ENCODE assay signal across 8 cellular contexts in genomic region chr1:16613185-16614147, GRCh38. TPM values are rescaled to one million over a fixed set of nuclear protein-coding genes. Genes with fewer than 3 reads are reported as not detected.
DNase-seq lines count a peak whose midpoint lies in the region; ATAC-seq, FAIRE-seq and TF ChIP-seq lines count a peak whose summit lies in the region.

Gene NBPF1, minus strand, starts transcription at chr1:16613564.

- H3K36me3 ChIP-seq in heart right ventricle, result peaks cover 0 to 19% (median 5%) of the 10 kb centered on the region in 9 donors
- peaks cover 0 to 12% (median 0%) of the 10 kb centered on the region in 3 donors for H3K36me3 ChIP-seq in tibial nerve

- ATAC-seq in HG02840 (IDR thresholded peaks at IDR 0.05; ENCODE audit: low FRiP score, unreplicated experiment) (peak; percentile 67), heart right ventricle (peak; percentile 98 to 99 (median 99))

- H3K4me1 ChIP-seq in heart right ventricle (peaks cover 6 to 26% (median 20%) of the 10 kb centered on the region in 9 donors), tibial nerve (peaks cover 0 to 26% (median 16%) of the 10 kb centered on the region in 4 donors)

- TF ChIP-seq POLR2A in GM12891 (IDR thresholded peaks at IDR 0.05; ENCODE audit: low read depth, low read length) (no peak), tibial nerve (IDR thresholded peaks at IDR 0.05) (peak; percentile 76 to 92)

- H3K27me3 ChIP-seq in heart right ventricle (peaks cover 0 to 33% (median 0%) of the 10 kb centered on the region in 7 donors), tibial nerve (no peaks in the 10 kb centered on the region)

- 0% methylated on average over 82 of the region's 82 CpGs for WGBS in heart right ventricle, 2 donors
- 0 to 1% methylated on average over 82 of the region's 82 CpGs for WGBS in tibial nerve, 2 donors

- peak; percentile 82 to 94 for TF ChIP-seq EP300 in tibial nerve (IDR thresholded peaks at IDR 0.05)

- peak; percentile 67 for FAIRE-seq in GM12891 (lab: Jason Lieb, UNC)

- peak in 4 of 9 donors; percentile 4 to 20 (median 10) for TF ChIP-seq CTCF in heart right ventricle (IDR thresholded peaks at IDR 0.05)
- TF ChIP-seq CTCF in tibial nerve (IDR thresholded peaks at IDR 0.05), result peak in 3 of 5 experiments; percentile 10 to 72 (median 43)

- DNase-seq in GM12891 (ENCODE audit: insufficient read length, low spot score) (peak; percentile 99), NCI-H1417 treated with DMSO at 0.1 percent for 48 hours (lab: John Stamatoyannopoulos, UW) (peak; percentile 97), SW480 (ENCODE audit: low spot score) (peak; percentile 97), amniotic stem cell (lab: John Stamatoyannopoulos, UW) (peak; percentile 99), heart right ventricle (peak; percentile 94 to 100), pons (ENCODE audit: low spot score) (peak; percentile 98), tibial nerve (ENCODE audit: low spot score in 2 of 2) (peak; percentile 91 to 96)

- H3K27ac ChIP-seq in heart right ventricle, result peak within 1 kb of the TSS; percentile 52 to 90 (median 84)
- H3K27ac ChIP-seq in tibial nerve, result peak within 1 kb of the TSS; percentile 59 to 84 (median 67)

- H3K9me3 ChIP-seq in heart right ventricle (no peaks in the 10 kb centered on the region), tibial nerve (no peaks in the 10 kb centered on the region)

- intact Hi-C loops in heart right ventricle (cut with DNase I), result loop anchor here in 3 of 10 donors (2.0 to 10.0 kb wide), 5 partner anchors 31 to 329 kb away; partner anchors contain the start of genes CROCC (in 1 of the 3) and RNU1-1 (in 1 of the 3)

- H3K4me3 ChIP-seq in heart right ventricle (peak within 1 kb of the TSS; percentile 37 to 79 (median 60)), tibial nerve (peak within 1 kb of the TSS; percentile 55 to 86 (median 70))

TF ChIP-seq in GM12891, 5 proteins besides CTCF, POLR2A, EP300 and RAD21:
- TF ChIP-seq TAF1 (IDR thresholded peaks at IDR 0.05; ENCODE audit: low read depth, low read length) (no peak), POU2F2 (IDR thresholded peaks at IDR 0.05; ENCODE audit: low read depth, low read length) (peak; percentile 38)

RNA-seq across cellular contexts. Expression of gene NBPF1, which starts in this region (rescaled TPM):
- 1.0 TPM for polyA plus RNA-seq in GM12891 (2012; ENCODE audit: low read depth, missing spikeins)
- 10 to 100 TPM in 7 of 10 donors, 1 to 10 TPM in 3; 6.0 to 15.2 (median 12.2) TPM for total RNA-seq in heart right ventricle
- polyA plus RNA-seq in heart right ventricle, result 1 to 10 TPM; 2.8 to 5.6 TPM
- 10 to 100 TPM; 47.3 to 57.3 (median 53.1) TPM for total RNA-seq in tibial nerve

Comparison
In these comparisons a context has a peak if more than half of its experiments do, and no peak if none do; other contexts are left out.
1. Peak in every context shown above with its lines: DNase-seq, ATAC-seq, H3K4me3 ChIP-seq and H3K27ac ChIP-seq.